In genomic region chr19:2840794-2841790, GRCh38 we compare ENCODE assay signal across 1 cellular context.
TF ChIP-seq lines count a peak whose summit lies in the region.

Gene ZNF555, plus strand, starts transcription at chr19:2841475. Its CDS starts 98 bp downstream, at chr19:2841573.

TF ChIP-seq in HepG2, 621 proteins besides CTCF, POLR2A, EP300 and RAD21 (continued from another document and continues in another):
- TF ChIP-seq, protein P1, sequence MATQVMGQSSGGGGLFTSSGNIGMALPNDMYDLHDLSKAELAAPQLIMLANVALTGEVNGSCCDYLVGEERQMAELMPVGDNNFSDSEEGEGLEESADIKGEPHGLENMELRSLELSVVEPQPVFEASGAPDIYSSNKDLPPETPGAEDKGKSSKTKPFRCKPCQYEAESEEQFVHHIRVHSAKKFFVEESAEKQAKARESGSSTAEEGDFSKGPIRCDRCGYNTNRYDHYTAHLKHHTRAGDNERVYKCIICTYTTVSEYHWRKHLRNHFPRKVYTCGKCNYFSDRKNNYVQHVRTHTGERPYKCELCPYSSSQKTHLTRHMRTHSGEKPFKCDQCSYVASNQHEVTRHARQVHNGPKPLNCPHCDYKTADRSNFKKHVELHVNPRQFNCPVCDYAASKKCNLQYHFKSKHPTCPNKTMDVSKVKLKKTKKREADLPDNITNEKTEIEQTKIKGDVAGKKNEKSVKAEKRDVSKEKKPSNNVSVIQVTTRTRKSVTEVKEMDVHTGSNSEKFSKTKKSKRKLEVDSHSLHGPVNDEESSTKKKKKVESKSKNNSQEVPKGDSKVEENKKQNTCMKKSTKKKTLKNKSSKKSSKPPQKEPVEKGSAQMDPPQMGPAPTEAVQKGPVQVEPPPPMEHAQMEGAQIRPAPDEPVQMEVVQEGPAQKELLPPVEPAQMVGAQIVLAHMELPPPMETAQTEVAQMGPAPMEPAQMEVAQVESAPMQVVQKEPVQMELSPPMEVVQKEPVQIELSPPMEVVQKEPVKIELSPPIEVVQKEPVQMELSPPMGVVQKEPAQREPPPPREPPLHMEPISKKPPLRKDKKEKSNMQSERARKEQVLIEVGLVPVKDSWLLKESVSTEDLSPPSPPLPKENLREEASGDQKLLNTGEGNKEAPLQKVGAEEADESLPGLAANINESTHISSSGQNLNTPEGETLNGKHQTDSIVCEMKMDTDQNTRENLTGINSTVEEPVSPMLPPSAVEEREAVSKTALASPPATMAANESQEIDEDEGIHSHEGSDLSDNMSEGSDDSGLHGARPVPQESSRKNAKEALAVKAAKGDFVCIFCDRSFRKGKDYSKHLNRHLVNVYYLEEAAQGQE (IDR thresholded peaks at IDR 0.05; ENCODE audit: borderline replicate concordance in 1 of 2, low read depth in 1 of 2, low read length in 2 of 2), result 0 out of 4 replicates have a peak, but pooled peaks of 1 of the 2 experiments have one; percentile 13
- TF ChIP-seq ZNF44 (CRISPR knock-in tag; IDR thresholded peaks at IDR 0.05) (peak; percentile 79; the same call in 1 of the 2 replicates), MIER2 (CRISPR knock-in tag; IDR thresholded peaks at IDR 0.05) (peak; percentile 28; the same call in 1 of the 2 replicates), NFE2L1 (CRISPR knock-in tag; IDR thresholded peaks at IDR 0.05; ENCODE audit: borderline replicate concordance) (no peak), ZMYM2 (CRISPR knock-in tag; IDR thresholded peaks at IDR 0.05) (peak; percentile 96), ZNF431 (CRISPR knock-in tag; IDR thresholded peaks at IDR 0.05; ENCODE audit: borderline replicate concordance, low read depth) (0 out of 2 replicates have a peak, but pooled peaks have one; percentile 50), NFIB (CRISPR knock-in tag; IDR thresholded peaks at IDR 0.05; ENCODE audit: borderline replicate concordance) (no peak), ZNF670 (CRISPR knock-in tag; IDR thresholded peaks at IDR 0.05; ENCODE audit: borderline replicate concordance) (peak; percentile 32; the same call in 1 of the 2 replicates), DR1 (CRISPR knock-in tag; IDR thresholded peaks at IDR 0.05) (peak; percentile 62), ZNF816 (CRISPR knock-in tag; IDR thresholded peaks at IDR 0.05; ENCODE audit: borderline replicate concordance) (no peak), ZFYVE20 (CRISPR knock-in tag; IDR thresholded peaks at IDR 0.05; ENCODE audit: borderline replicate concordance, low read depth) (no peak), RARA (CRISPR knock-in tag; IDR thresholded peaks at IDR 0.05) (peak; percentile 23; the same call in 1 of the 2 replicates), SSRP1 (CRISPR knock-in tag; IDR thresholded peaks at IDR 0.05) (peak; percentile 99), IKZF5 (CRISPR knock-in tag; IDR thresholded peaks at IDR 0.05) (peak; percentile 48; the same call in 1 of the 2 replicates), PRPF4 (IDR thresholded peaks at IDR 0.05; ENCODE audit: low read depth, low read length, poor library complexity, severe bottlenecking) (no peak), ZNF766 (CRISPR knock-in tag; IDR thresholded peaks at IDR 0.05; ENCODE audit: borderline replicate concordance) (no peak), NR2F1 (CRISPR knock-in tag; IDR thresholded peaks at IDR 0.05) (no peak), TOPORS (CRISPR knock-in tag; IDR thresholded peaks at IDR 0.05) (peak; percentile 62; the same call in 1 of the 2 replicates), ZNF501 (CRISPR knock-in tag; IDR thresholded peaks at IDR 0.05) (peak; percentile 97), ZNF564 (CRISPR knock-in tag; IDR thresholded peaks at IDR 0.05) (peak; percentile 46; the same call in 1 of the 2 replicates), RFX5 (IDR thresholded peaks at IDR 0.05; ENCODE audit: low read depth, low read length) (peak; percentile 12; the same call in 1 of the 2 replicates), NFKB2 (CRISPR knock-in tag; IDR thresholded peaks at IDR 0.05; ENCODE audit: borderline replicate concordance) (peak; percentile 88; the same call in 1 of the 2 replicates), PHF8 (CRISPR knock-in tag; IDR thresholded peaks at IDR 0.05) (peak; percentile 89), ZFP90 (CRISPR knock-in tag; IDR thresholded peaks at IDR 0.05; ENCODE audit: borderline replicate concordance) (peak; percentile 90), ZBTB7B (CRISPR knock-in tag; IDR thresholded peaks at IDR 0.05) (peak; percentile 23; the same call in 1 of the 2 replicates), SIN3B (IDR thresholded peaks at IDR 0.05; ENCODE audit: low read length) (no peak), DNMT1 (CRISPR knock-in tag; IDR thresholded peaks at IDR 0.05) (no peak), ZNF282 (IDR thresholded peaks at IDR 0.05; ENCODE audit: partially characterized antibody) (no peak), MAFG (CRISPR knock-in tag; IDR thresholded peaks at IDR 0.05) (no peak), RXRA (CRISPR knock-in tag; IDR thresholded peaks at IDR 0.05) (peak; percentile 73; the same call in 1 of the 2 replicates), SMC3 (IDR thresholded peaks at IDR 0.05; ENCODE audit: low read length) (no peak), ZBTB20 (CRISPR knock-in tag; IDR thresholded peaks at IDR 0.05; ENCODE audit: borderline replicate concordance, low read depth) (no peak), ZNF263 (CRISPR knock-in tag; IDR thresholded peaks at IDR 0.05) (0 out of 2 replicates have a peak, but pooled peaks have one; percentile 23), PAXIP1 (CRISPR knock-in tag; conservative IDR thresholded peaks at IDR 0.05) (peak; percentile 64), MXD4 (CRISPR knock-in tag; IDR thresholded peaks at IDR 0.05) (no peak), ZBTB38 (CRISPR knock-in tag; IDR thresholded peaks at IDR 0.05) (peak; percentile 11), FOXA1 (IDR thresholded peaks at IDR 0.05) (no peak), FOXA1 (CRISPR knock-in tag; IDR thresholded peaks at IDR 0.05) (no peak), TSC22D2 (CRISPR knock-in tag; IDR thresholded peaks at IDR 0.05; ENCODE audit: borderline replicate concordance) (peak; percentile 48; the same call in 1 of the 2 replicates), ZNF777 (CRISPR knock-in tag; IDR thresholded peaks at IDR 0.05) (peak; percentile 46; the same call in 1 of the 2 replicates), HDAC2 (CRISPR knock-in tag; IDR thresholded peaks at IDR 0.05) (peak; percentile 95)
- TF ChIP-seq, protein P2, sequence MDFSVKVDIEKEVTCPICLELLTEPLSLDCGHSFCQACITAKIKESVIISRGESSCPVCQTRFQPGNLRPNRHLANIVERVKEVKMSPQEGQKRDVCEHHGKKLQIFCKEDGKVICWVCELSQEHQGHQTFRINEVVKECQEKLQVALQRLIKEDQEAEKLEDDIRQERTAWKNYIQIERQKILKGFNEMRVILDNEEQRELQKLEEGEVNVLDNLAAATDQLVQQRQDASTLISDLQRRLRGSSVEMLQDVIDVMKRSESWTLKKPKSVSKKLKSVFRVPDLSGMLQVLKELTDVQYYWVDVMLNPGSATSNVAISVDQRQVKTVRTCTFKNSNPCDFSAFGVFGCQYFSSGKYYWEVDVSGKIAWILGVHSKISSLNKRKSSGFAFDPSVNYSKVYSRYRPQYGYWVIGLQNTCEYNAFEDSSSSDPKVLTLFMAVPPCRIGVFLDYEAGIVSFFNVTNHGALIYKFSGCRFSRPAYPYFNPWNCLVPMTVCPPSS (IDR thresholded peaks at IDR 0.05), result no peak
- TF ChIP-seq, protein P3, sequence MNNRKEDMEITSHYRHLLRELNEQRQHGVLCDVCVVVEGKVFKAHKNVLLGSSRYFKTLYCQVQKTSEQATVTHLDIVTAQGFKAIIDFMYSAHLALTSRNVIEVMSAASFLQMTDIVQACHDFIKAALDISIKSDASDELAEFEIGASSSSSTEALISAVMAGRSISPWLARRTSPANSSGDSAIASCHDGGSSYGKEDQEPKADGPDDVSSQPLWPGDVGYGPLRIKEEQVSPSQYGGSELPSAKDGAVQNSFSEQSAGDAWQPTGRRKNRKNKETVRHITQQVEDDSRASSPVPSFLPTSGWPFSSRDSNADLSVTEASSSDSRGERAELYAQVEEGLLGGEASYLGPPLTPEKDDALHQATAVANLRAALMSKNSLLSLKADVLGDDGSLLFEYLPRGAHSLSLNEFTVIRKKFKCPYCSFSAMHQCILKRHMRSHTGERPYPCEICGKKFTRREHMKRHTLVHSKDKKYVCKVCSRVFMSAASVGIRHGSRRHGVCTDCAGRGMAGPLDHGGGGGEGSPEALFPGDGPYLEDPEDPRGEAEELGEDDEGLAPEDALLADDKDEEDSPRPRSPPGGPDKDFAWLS (CRISPR knock-in tag; IDR thresholded peaks at IDR 0.05; ENCODE audit: borderline replicate concordance), result peak; percentile 69; the same call in 1 of the 2 replicates
- TF ChIP-seq, protein P4, sequence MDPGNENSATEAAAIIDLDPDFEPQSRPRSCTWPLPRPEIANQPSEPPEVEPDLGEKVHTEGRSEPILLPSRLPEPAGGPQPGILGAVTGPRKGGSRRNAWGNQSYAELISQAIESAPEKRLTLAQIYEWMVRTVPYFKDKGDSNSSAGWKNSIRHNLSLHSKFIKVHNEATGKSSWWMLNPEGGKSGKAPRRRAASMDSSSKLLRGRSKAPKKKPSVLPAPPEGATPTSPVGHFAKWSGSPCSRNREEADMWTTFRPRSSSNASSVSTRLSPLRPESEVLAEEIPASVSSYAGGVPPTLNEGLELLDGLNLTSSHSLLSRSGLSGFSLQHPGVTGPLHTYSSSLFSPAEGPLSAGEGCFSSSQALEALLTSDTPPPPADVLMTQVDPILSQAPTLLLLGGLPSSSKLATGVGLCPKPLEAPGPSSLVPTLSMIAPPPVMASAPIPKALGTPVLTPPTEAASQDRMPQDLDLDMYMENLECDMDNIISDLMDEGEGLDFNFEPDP (CRISPR knock-in tag; conservative IDR thresholded peaks at IDR 0.05), result no peak
- TF ChIP-seq, protein P5, sequence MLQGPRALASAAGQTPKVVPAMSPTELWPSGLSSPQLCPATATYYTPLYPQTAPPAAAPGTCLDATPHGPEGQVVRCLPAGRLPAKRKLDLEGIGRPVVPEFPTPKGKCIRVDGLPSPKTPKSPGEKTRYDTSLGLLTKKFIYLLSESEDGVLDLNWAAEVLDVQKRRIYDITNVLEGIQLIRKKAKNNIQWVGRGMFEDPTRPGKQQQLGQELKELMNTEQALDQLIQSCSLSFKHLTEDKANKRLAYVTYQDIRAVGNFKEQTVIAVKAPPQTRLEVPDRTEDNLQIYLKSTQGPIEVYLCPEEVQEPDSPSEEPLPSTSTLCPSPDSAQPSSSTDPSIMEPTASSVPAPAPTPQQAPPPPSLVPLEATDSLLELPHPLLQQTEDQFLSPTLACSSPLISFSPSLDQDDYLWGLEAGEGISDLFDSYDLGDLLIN (CRISPR knock-in tag; IDR thresholded peaks at IDR 0.05; ENCODE audit: borderline replicate concordance), result peak; percentile 52; the same call in 1 of the 2 replicates
- TF ChIP-seq, protein P6, sequence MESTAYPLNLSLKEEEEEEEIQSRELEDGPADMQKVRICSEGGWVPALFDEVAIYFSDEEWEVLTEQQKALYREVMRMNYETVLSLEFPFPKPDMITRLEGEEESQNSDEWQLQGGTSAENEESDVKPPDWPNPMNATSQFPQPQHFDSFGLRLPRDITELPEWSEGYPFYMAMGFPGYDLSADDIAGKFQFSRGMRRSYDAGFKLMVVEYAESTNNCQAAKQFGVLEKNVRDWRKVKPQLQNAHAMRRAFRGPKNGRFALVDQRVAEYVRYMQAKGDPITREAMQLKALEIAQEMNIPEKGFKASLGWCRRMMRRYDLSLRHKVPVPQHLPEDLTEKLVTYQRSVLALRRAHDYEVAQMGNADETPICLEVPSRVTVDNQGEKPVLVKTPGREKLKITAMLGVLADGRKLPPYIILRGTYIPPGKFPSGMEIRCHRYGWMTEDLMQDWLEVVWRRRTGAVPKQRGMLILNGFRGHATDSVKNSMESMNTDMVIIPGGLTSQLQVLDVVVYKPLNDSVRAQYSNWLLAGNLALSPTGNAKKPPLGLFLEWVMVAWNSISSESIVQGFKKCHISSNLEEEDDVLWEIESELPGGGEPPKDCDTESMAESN (CRISPR knock-in tag; conservative IDR thresholded peaks at IDR 0.05), result peak; percentile 92
- TF ChIP-seq, protein P7, sequence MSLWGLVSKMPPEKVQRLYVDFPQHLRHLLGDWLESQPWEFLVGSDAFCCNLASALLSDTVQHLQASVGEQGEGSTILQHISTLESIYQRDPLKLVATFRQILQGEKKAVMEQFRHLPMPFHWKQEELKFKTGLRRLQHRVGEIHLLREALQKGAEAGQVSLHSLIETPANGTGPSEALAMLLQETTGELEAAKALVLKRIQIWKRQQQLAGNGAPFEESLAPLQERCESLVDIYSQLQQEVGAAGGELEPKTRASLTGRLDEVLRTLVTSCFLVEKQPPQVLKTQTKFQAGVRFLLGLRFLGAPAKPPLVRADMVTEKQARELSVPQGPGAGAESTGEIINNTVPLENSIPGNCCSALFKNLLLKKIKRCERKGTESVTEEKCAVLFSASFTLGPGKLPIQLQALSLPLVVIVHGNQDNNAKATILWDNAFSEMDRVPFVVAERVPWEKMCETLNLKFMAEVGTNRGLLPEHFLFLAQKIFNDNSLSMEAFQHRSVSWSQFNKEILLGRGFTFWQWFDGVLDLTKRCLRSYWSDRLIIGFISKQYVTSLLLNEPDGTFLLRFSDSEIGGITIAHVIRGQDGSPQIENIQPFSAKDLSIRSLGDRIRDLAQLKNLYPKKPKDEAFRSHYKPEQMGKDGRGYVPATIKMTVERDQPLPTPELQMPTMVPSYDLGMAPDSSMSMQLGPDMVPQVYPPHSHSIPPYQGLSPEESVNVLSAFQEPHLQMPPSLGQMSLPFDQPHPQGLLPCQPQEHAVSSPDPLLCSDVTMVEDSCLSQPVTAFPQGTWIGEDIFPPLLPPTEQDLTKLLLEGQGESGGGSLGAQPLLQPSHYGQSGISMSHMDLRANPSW (CRISPR knock-in tag; IDR thresholded peaks at IDR 0.05; ENCODE audit: borderline replicate concordance), result no peak
